8 cellular contexts compared by ENCODE assay signal in genomic region chr4:2417765-2418651, GRCh38. TPM values are rescaled to one million over a fixed set of nuclear protein-coding genes. Genes with fewer than 3 reads are reported as not detected.
DNase-seq lines count a peak whose midpoint lies in the region; ATAC-seq and TF ChIP-seq lines count a peak whose summit lies in the region.

ZFYVE28 (minus strand) TSS chr4:2418645; CDS start chr4:2418323, 322 bp downstream.

- H3K27me3 ChIP-seq in subcutaneous abdominal adipose tissue (ENCODE audit: control insufficient read depth in 5 of 5, insufficient read depth in 4 of 5, low read length in 5 of 5), result peaks cover 7 to 31% (median 10%) of the 10 kb centered on the region in 5 donors

- peak within 1 kb of the TSS in 4 of 5 donors; percentile 21 to 68 (median 64) for H3K9ac ChIP-seq in subcutaneous abdominal adipose tissue (ENCODE audit: low read length in 5 of 5)

- H3K4me3 ChIP-seq in astrocyte of the cerebellum (ENCODE audit: low read depth, low read length) (peak within 1 kb of the TSS; percentile 52), subcutaneous abdominal adipose tissue (ENCODE audit: low read depth in 1 of 5, low read length in 5 of 5) (peak within 1 kb of the TSS; percentile 62 to 78 (median 69))

- no peaks in the 10 kb centered on the region for H3K36me3 ChIP-seq in subcutaneous abdominal adipose tissue (ENCODE audit: control insufficient read depth in 5 of 5, insufficient read depth in 5 of 5, low read length in 5 of 5)

- H3K4me1 ChIP-seq in subcutaneous abdominal adipose tissue (ENCODE audit: control insufficient read depth in 5 of 5, insufficient read depth in 5 of 5, low read length in 5 of 5), result peaks cover 10 to 44% (median 40%) of the 10 kb centered on the region in 5 donors

- intact Hi-C loops in Right ventricle myocardium superior (cut with DNase I), result loop anchor here (10.0 kb wide), 1 partner anchor 153 kb away; the partner anchor contains the start of gene MXD4
- intact Hi-C loops in cardiac septum (cut with DNase I), result loop anchor here (2.0 to 5.0 kb wide), 3 partner anchors 119 to 544 kb away; partner anchors contain the start of genes FAM193A, GRK4, HAUS3 and NOP14

- H3K9me3 ChIP-seq in subcutaneous abdominal adipose tissue (ENCODE audit: control insufficient read depth in 5 of 5, low read length in 5 of 5), result no peaks in the 10 kb centered on the region

- H3K27ac ChIP-seq in subcutaneous abdominal adipose tissue (ENCODE audit: low read depth, low read length), result no peak within 1 kb of the TSS

- no peak for TF ChIP-seq CTCF in astrocyte of the cerebellum (IDR thresholded peaks at IDR 0.05; ENCODE audit: low read depth, low read length, missing control alignments)

- in situ Hi-C loops in astrocyte of the cerebellum (cut with HindIII; ENCODE audit: low sequenced_read_pairs), result no loop called here

- ATAC-seq in Right ventricle myocardium superior (ENCODE audit: poor library complexity) (no peak), left lobe of liver (no peak), HG02798 (IDR thresholded peaks at IDR 0.05; ENCODE audit: poor library complexity, unreplicated experiment) (no peak)

- DNase-seq in Right ventricle myocardium superior, result peak; percentile 48
- DNase-seq in cardiac septum (ENCODE audit: low spot score), result no peak
- DNase-seq in M059J (ENCODE audit: low read depth), result peak; percentile 43
- DNase-seq in astrocyte of the cerebellum (ENCODE audit: low read depth), result no peak
- DNase-seq in left lobe of liver (ENCODE audit: low spot score), result no peak
- DNase-seq in activated CD4-positive, CD25-positive, alpha-beta regulatory T cell treated with anti-CD3 and anti-CD28 coated beads, Interleukin-2, amount 50 U/mL, for 72 hours, result no peak

RNA-seq across cellular contexts. Expression of gene ZFYVE28, which starts in this region (rescaled TPM):
- total RNA-seq in Right ventricle myocardium superior (6.7 TPM), cardiac septum (4.4 TPM), left lobe of liver (12.7 TPM)
- 3.3 and 4.0 TPM in 2 replicates for total RNA-seq in M059J (2014; rRNA removed; shearing (Covaris generic))

Comparison
In these comparisons a context has a peak if more than half of its experiments do, and no peak if none do; other contexts are left out.
1. DNase-seq: peak in Right ventricle myocardium superior (single experiment) and M059J (single experiment); none in cardiac septum (single experiment), astrocyte of the cerebellum (single experiment), left lobe of liver (single experiment) and activated CD4-positive, CD25-positive, alpha-beta regulatory T cell treated with anti-CD3 and anti-CD28 coated beads, Interleukin-2, amount 50 U/mL, for 72 hours (single experiment).